In the genomic region with DNA sequence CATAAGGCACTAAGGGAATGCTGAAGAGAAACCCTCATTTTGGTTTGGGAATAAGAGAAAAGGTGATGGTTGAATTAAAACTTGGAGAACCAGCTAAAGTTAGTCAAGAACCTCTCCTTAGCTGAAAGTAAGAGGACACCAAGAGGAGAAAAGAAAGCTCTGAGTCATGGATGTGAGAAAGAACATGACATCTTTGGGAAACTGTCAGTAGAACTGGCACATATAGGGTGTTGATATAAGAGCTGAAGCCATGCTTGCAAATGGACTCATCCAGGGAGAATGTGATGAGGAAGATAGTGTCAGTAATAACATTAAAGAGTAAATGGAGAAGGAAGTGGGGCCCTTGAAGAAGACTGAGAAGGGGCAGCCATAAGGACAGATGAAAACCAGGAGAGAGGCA, we compare ENCODE assay signal across 20 cellular contexts. TPM values are rescaled to one million over a fixed set of nuclear protein-coding genes. Genes with fewer than 3 reads are reported as not detected.
DNase-seq lines count a peak whose midpoint lies in the region; ATAC-seq and TF ChIP-seq lines count a peak whose summit lies in the region.
"Had no signal": no experiment of that assay in that cellular context is flagged by ENCODE, and none has a peak within 500 bp of the region (broad histone marks: within the 10 kb centered on the region; RNA-seq: fewer than 3 reads in every experiment).

No MANE protein-coding gene starts in this region.

- peak overlapping the region; percentile 94 for H3K27ac Mint-ChIP-seq in activated CD8-positive, alpha-beta T cell treated with anti-CD3 and anti-CD28 coated beads for 36 hours

- H3K4me1 ChIP-seq in BLaER1 treated with 17β-estradiol and CSF1 and Interleukin-3, amounts not matched to agents 10 nM and 100 nM = peaks cover 40 to 86% (median 73%) of the 10 kb centered on the region in 10 experiments
- no peaks in the 10 kb centered on the region for H3K4me1 ChIP-seq in Peyer's patch
- peaks cover 1% of the 10 kb centered on the region for H3K4me1 ChIP-seq in upper lobe of right lung

- H4K20me1 ChIP-seq in BLaER1 treated with 17β-estradiol and CSF1 and Interleukin-3, amounts not matched to agents 10 nM and 100 nM = peaks cover 0 to 16% (median 1%) of the 10 kb centered on the region in 11 experiments; a peak in 7 of 22 replicates

- H3K27me3 ChIP-seq in BLaER1 treated with 17β-estradiol and CSF1 and Interleukin-3, amounts not matched to agents 10 nM and 100 nM = no peaks in the 10 kb centered on the region
- H3K27me3 ChIP-seq in Peyer's patch (no peaks in the 10 kb centered on the region), upper lobe of right lung (no peaks in the 10 kb centered on the region)
- H3K27me3 ChIP-seq: gastrocnemius medialis, spleen, upper lobe of left lung had no signal

- H3K9me3 ChIP-seq in BLaER1 treated with 17β-estradiol and CSF1 and Interleukin-3, amounts not matched to agents 10 nM and 100 nM (replicated peaks in 1 of 11) = peaks cover 0 to 74% (median 56%) of the 10 kb centered on the region in 11 experiments; a peak in 18 of 22 replicates
- H3K9me3 ChIP-seq in Peyer's patch (no peaks in the 10 kb centered on the region), upper lobe of right lung (no peaks in the 10 kb centered on the region)
- H3K9me3 ChIP-seq: gastrocnemius medialis, spleen, upper lobe of left lung had no signal

- no peaks in the 10 kb centered on the region for H3K27me3 Mint-ChIP-seq in activated CD8-positive, alpha-beta T cell treated with anti-CD3 and anti-CD28 coated beads for 36 hours

- peak overlapping the region in 6 of 11 experiments; percentile 47 to 94 (median 86); a peak in 10 of 22 replicates for H3K4me2 ChIP-seq in BLaER1 treated with 17β-estradiol and CSF1 and Interleukin-3, amounts not matched to agents 10 nM and 100 nM

- DNase-seq in AG04449 (ENCODE audit: low read depth, low spot score) (peak; percentile 16), epithelial cell of esophagus (ENCODE audit: low read depth) (peak; percentile 62), Peyer's patch (no peak), upper lobe of right lung (no peak)
- DNase-seq in activated CD8-positive, alpha-beta T cell treated with anti-CD3 and anti-CD28 coated beads for 36 hours = no peak
- DNase-seq: activated CD4-positive, alpha-beta T cell treated with anti-CD3 and anti-CD28 coated beads for 4 hours; AML-193; amygdala; erythroblast; gastrocnemius medialis; hypothalamus; islet precursor cell; NCI-H1417; NCI-H526; spleen; stimulated activated CD4-positive, alpha-beta T cell treated with anti-CD3 and anti-CD28 coated beads, Interleukin-4, amount 100 ng/mL, for 4 hours; upper lobe of left lung had no signal

- ATAC-seq in activated CD8-positive, alpha-beta T cell treated with anti-CD3 and anti-CD28 coated beads for 36 hours = peak; percentile 56
- no peak for ATAC-seq in GM21717 (IDR thresholded peaks at IDR 0.05; ENCODE audit: unreplicated experiment)
- ATAC-seq in upper lobe of right lung = no peak
- ATAC-seq: gastrocnemius medialis, HepG2 had no signal

- H3K4me1 Mint-ChIP-seq in activated CD8-positive, alpha-beta T cell treated with anti-CD3 and anti-CD28 coated beads for 36 hours (ENCODE audit: low read depth) = peaks cover 72% of the 10 kb centered on the region

- no peak overlapping the region for H3K9ac ChIP-seq in BLaER1 treated with 17β-estradiol and CSF1 and Interleukin-3, amounts not matched to agents 10 nM and 100 nM

- CTCF ChIA-PET in AG04449 (lab: Yijun Ruan, JAX) = interaction anchor here (1.9 kb wide), 1 partner anchor 75 kb away, joined by 5 read pairs; no protein-coding TSS in a partner anchor
- CTCF ChIA-PET in activated CD8-positive, alpha-beta T cell treated with anti-CD3 and anti-CD28 coated beads for 36 hours (lab: Charles Lee) = interaction anchor here (0.8 to 1.2 kb wide), 4 partner anchors 32 to 76 kb away, joined by 3 read pairs; a partner anchor contains a TSS

- peaks cover 72% of the 10 kb centered on the region for H3K36me3 Mint-ChIP-seq in activated CD8-positive, alpha-beta T cell treated with anti-CD3 and anti-CD28 coated beads for 36 hours (ENCODE audit: low read depth)

- H3K9me3 Mint-ChIP-seq in activated CD8-positive, alpha-beta T cell treated with anti-CD3 and anti-CD28 coated beads for 36 hours = peaks cover 6% of the 10 kb centered on the region

- peaks cover 44 to 95% (median 92%) of the 10 kb centered on the region in 11 experiments for H3K36me3 ChIP-seq in BLaER1 treated with 17β-estradiol and CSF1 and Interleukin-3, amounts not matched to agents 10 nM and 100 nM
- no peaks in the 10 kb centered on the region for H3K36me3 ChIP-seq in Peyer's patch
- no peaks in the 10 kb centered on the region for H3K36me3 ChIP-seq in upper lobe of right lung
- H3K36me3 ChIP-seq: gastrocnemius medialis had no signal

- TF ChIP-seq POLR2A in Peyer's patch (IDR thresholded peaks at IDR 0.05) = no peak

- TF ChIP-seq CTCF in AG04449 (IDR thresholded peaks at IDR 0.05; ENCODE audit: insufficient read depth, low read length, missing control alignments) (no peak), epithelial cell of esophagus (IDR thresholded peaks at IDR 0.05; ENCODE audit: insufficient read depth, low read depth, low read length, missing control alignments) (no peak), Peyer's patch (IDR thresholded peaks at IDR 0.05) (no peak), upper lobe of right lung (IDR thresholded peaks at IDR 0.05) (no peak)
- no peak for TF ChIP-seq CTCF in activated CD8-positive, alpha-beta T cell treated with anti-CD3 and anti-CD28 coated beads for 36 hours (IDR thresholded peaks at IDR 0.05)

- no peak overlapping the region for H3K4me3 Mint-ChIP-seq in activated CD8-positive, alpha-beta T cell treated with anti-CD3 and anti-CD28 coated beads for 36 hours

- H3K4me3 ChIP-seq in AG04449 (ENCODE audit: low read depth, low read length) (no peak overlapping the region), epithelial cell of esophagus (ENCODE audit: low read length) (no peak overlapping the region), Peyer's patch (no peak overlapping the region), upper lobe of right lung (no peak overlapping the region)
- no peak overlapping the region for H3K4me3 ChIP-seq in BLaER1 treated with 17β-estradiol and CSF1 and Interleukin-3, amounts not matched to agents 10 nM and 100 nM
- H3K4me3 ChIP-seq: gastrocnemius medialis, spleen, upper lobe of left lung had no signal

- POLR2A ChIA-PET in AG04449 (lab: Yijun Ruan, JAX) = no interaction called here
- POLR2A ChIA-PET in activated CD8-positive, alpha-beta T cell treated with anti-CD3 and anti-CD28 coated beads for 36 hours (lab: Charles Lee) = interaction anchor here (0.8 to 1.4 kb wide), 5 partner anchors 14 to 77 kb away, joined by 3 to 5 read pairs (median 4); no protein-coding TSS in a partner anchor

- intact Hi-C loops in activated CD8-positive, alpha-beta T cell treated with anti-CD3 and anti-CD28 coated beads for 36 hours (cut with micrococcal nuclease) = no loop called here
- intact Hi-C loops in upper lobe of right lung (cut with DNase I) = no loop called here

- peak overlapping the region in 10 of 11 experiments; percentile 1 to 100 (median 94); a peak in 14 of 22 replicates for H3K27ac ChIP-seq in BLaER1 treated with 17β-estradiol and CSF1 and Interleukin-3, amounts not matched to agents 10 nM and 100 nM
- H3K27ac ChIP-seq in Peyer's patch = no peak overlapping the region
- no peak overlapping the region for H3K27ac ChIP-seq in upper lobe of right lung
- H3K27ac ChIP-seq: gastrocnemius medialis, spleen, upper lobe of left lung had no signal

RNA-seq across cellular contexts. Expression of a gene that starts 54.3 kb away (rescaled TPM):
- total RNA-seq in activated CD8-positive, alpha-beta T cell treated with anti-CD3 and anti-CD28 coated beads for 36 hours = 10 to 100 TPM; 34.4 to 37.4 TPM
- total RNA-seq in Peyer's patch = 1 to 10 TPM; 2.5 to 9.9 (median 4.0) TPM
- 12.6 TPM for total RNA-seq in upper lobe of right lung

Comparison
In these comparisons a context has a peak if more than half of its experiments do, and no peak if none do; other contexts are left out.
1. DNase-seq: peak in AG04449 (single experiment) and epithelial cell of esophagus (single experiment); none in activated CD8-positive, alpha-beta T cell treated with anti-CD3 and anti-CD28 coated beads for 36 hours (single experiment), Peyer's patch (0 of 3) and upper lobe of right lung (single experiment).
2. H3K27ac ChIP-seq: peak in BLaER1 treated with 17β-estradiol and CSF1 and Interleukin-3, amounts not matched to agents 10 nM and 100 nM (10 of 11); none in Peyer's patch (0 of 4) and upper lobe of right lung (single experiment).